6 cellular contexts compared by ENCODE assay signal in the genomic region with DNA sequence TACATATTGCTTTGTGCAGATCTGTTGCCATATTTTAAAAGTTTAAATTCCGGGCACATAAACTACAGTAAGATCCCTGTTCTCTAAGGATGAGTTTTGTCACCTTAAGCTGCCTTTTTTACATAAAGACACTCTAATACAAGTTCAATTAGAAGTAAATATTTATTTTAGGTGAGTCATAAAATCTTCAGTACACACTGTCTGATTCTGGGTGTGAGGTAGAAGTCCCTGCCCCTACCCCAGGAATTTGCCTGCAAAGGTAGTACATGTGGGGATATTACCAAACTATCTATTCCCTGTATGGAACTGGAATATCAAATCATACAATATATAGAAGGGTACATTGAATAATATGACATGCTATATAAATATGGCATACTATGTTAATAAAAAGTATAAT.
"Had no signal": no experiment of that assay in that cellular context is flagged by ENCODE, and none has a peak within 500 bp of the region (broad histone marks: within the 10 kb centered on the region; RNA-seq: fewer than 3 reads in every experiment).

No MANE protein-coding gene starts in this region.

- ATAC-seq: GM23338, K562 had no signal

- DNase-seq: H9, HCEC 1CT, IMR-90, KG1 had no signal

- H3K4me3 ChIP-seq: GM23338, K562 had no signal
